Comparison of ENCODE assay signal across 8 cellular contexts in the genomic region with DNA sequence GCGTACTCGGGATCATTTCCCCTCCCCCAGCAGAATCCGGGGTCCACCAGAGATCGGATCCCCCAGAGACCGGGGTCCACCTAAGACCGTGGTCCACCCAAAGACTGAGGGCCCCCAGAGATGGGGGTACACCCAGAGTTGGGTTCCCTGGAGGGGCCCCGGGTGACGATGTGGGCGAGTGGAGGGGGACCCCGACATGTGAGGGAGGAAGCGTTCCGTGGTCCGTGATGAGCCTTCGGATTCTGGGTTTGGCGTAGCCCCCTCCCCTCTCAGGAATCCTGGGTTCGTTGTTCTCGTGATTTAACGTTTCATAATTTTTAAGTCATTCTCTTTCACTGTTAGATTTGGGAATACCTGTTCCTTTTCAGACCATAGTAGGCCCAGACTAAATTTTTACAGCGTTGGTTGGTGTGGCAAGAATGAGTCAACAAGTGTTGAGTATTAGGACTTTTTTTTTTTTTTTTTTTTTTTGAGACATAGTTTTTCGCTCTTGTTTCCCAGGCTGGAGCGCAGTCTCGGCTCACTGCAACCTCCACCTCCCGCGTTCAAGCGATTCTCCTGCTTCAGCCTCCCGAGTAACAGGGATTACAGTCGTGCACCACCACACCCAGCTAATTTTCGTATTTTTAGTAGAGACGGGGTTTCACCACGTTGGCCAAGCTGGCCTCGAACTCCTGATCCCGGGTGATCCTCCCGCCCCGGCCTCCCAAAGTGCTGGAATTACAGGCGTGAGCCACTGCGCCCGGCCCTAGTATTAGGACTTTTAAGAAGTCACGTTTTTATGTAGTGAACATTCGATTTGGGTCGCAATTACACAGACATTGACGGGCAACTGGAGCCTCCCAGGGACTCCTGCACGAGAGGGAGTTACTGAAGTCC. TPM values are rescaled to one million over a fixed set of nuclear protein-coding genes. Genes with fewer than 3 reads are reported as not detected.
DNase-seq lines count a peak whose midpoint lies in the region; ATAC-seq and TF ChIP-seq lines count a peak whose summit lies in the region.

No MANE protein-coding gene starts in this region.

- no peak for ATAC-seq in psoas muscle

- DNase-seq in Caki2 (ENCODE audit: low read depth) (peak; percentile 33), HCEC 1CT (peak; percentile 33), WERI-Rb-1 (no peak), fibroblast of villous mesenchyme (ENCODE audit: low read depth) (peak; percentile 40), psoas muscle (no peak), foreskin melanocyte (no peak), dedifferentiated amniotic fluid mesenchymal stem cell (ENCODE audit: extremely low spot score) (no peak), NCI-H2029 (lab: John Stamatoyannopoulos, UW) (no peak)

- intact Hi-C loops in psoas muscle (cut with DNase I) = loop anchor here (5.0 kb wide), 2 partner anchors 57 to 68 kb away; partner anchors contain the start of genes LARP4B (in 2 of the 2) and WDR37 (in 2 of the 2)

- H3K27me3 ChIP-seq in WERI-Rb-1 (ENCODE audit: insufficient read depth, low read depth, severe bottlenecking) (no peaks in the 10 kb centered on the region), psoas muscle (ENCODE audit: insufficient read depth in 3 of 3, low read length in 2 of 3) (no peaks in the 10 kb centered on the region)

- TF ChIP-seq CTCF in WERI-Rb-1 (IDR thresholded peaks at IDR 0.05; ENCODE audit: low read depth, low read length) = no peak
- no peak for TF ChIP-seq CTCF in fibroblast of villous mesenchyme (IDR thresholded peaks at IDR 0.05; ENCODE audit: insufficient read depth, low read depth, low read length)
- no peak for TF ChIP-seq CTCF in psoas muscle (IDR thresholded peaks at IDR 0.05)

- in situ Hi-C loops in Caki2 (cut with HindIII; ENCODE audit: low pct_unique_long_range_greater_than_20kb, low sequenced_read_pairs) = loop anchor here (10.0 kb wide), 1 partner anchor 234 kb away; no protein-coding TSS in a partner anchor

- H3K9me3 ChIP-seq in WERI-Rb-1 (ENCODE audit: severe bottlenecking) = no peaks in the 10 kb centered on the region
- no peaks in the 10 kb centered on the region for H3K9me3 ChIP-seq in psoas muscle

- peaks cover 20% of the 10 kb centered on the region for H3K4me1 ChIP-seq in psoas muscle

- 23 to 27% (median 27%) methylated on average over 42 of the region's 42 CpGs for WGBS in psoas muscle, 3 donors

- H3K36me3 ChIP-seq in WERI-Rb-1 (no peaks in the 10 kb centered on the region), psoas muscle (ENCODE audit: insufficient read depth in 1 of 2, low read depth in 1 of 2) (peaks cover 2 to 17% of the 10 kb centered on the region in 2 donors)

- H3K4me3 ChIP-seq in WERI-Rb-1 (ENCODE audit: low read depth, low read length) = peak overlapping the region; percentile 99
- peak overlapping the region; percentile 98 for H3K4me3 ChIP-seq in fibroblast of villous mesenchyme (ENCODE audit: low read depth, low read length)
- peak overlapping the region; percentile 94 for H3K4me3 ChIP-seq in psoas muscle

- H3K27ac ChIP-seq in WERI-Rb-1 (peak overlapping the region; percentile 83), psoas muscle (peak overlapping the region; percentile 96)

RNA-seq across cellular contexts. Expression of gene GTPBP4, which starts 0.7 kb away (rescaled TPM):
- 58.9 and 80.1 TPM in 2 replicates for total RNA-seq in Caki2 (2014; rRNA removed; shearing (Covaris generic); ENCODE audit: low replicate concordance)
- total RNA-seq in fibroblast of villous mesenchyme (35.4 and 38.9 TPM in 2 replicates), psoas muscle (10 to 100 TPM; 36.3 to 77.4 (median 68.5) TPM)
- 100 to 1,000 TPM in 1 of 3 donors, 10 to 100 TPM in 2; 44.2 to 134 (median 70.2) TPM for polyA plus RNA-seq in psoas muscle

RNA-seq across cellular contexts. Expression of gene IDI2, which starts 36.8 kb away (rescaled TPM):
- total RNA-seq in Caki2 (2014; rRNA removed; shearing (Covaris generic); ENCODE audit: low replicate concordance) = not detected in 2 replicates
- not detected in 2 replicates for total RNA-seq in fibroblast of villous mesenchyme
- total RNA-seq in psoas muscle = 100 to 1,000 TPM; 107 to 182 (median 144) TPM
- polyA plus RNA-seq in psoas muscle = 100 to 1,000 TPM in 2 of 3 donors, 10 to 100 TPM in 1; 16.6 to 180 (median 133) TPM

RNA-seq across cellular contexts. Expression of gene LARP4B, which starts 57.4 kb away (rescaled TPM):
- 8.3 and 15.3 TPM in 2 replicates for total RNA-seq in Caki2 (2014; rRNA removed; shearing (Covaris generic); ENCODE audit: low replicate concordance)
- total RNA-seq in fibroblast of villous mesenchyme (49.0 and 57.4 TPM in 2 replicates), psoas muscle (10 to 100 TPM; 66.6 to 88.3 (median 79.6) TPM)
- 10 to 100 TPM; 16.6 to 38.9 (median 21.7) TPM for polyA plus RNA-seq in psoas muscle

Comparison
In these comparisons a context has a peak if more than half of its experiments do, and no peak if none do; other contexts are left out.
1. DNase-seq: peak in Caki2 (single experiment), HCEC 1CT (single experiment) and fibroblast of villous mesenchyme (single experiment); none in WERI-Rb-1 (single experiment), psoas muscle (0 of 2), foreskin melanocyte (single experiment), dedifferentiated amniotic fluid mesenchymal stem cell (single experiment) and NCI-H2029 (single experiment).
2. RNA of gene IDI2, which starts 36.8 kb away (total RNA-seq): 107 to 182 TPM in psoas muscle; not detected in Caki2 and not detected in fibroblast of villous mesenchyme; every median in the first group is over 100 times any median in the second.
3. Peak in every context shown above with its lines, with median percentiles within 50 percentile points of each other: H3K4me3 ChIP-seq.